1 cellular context compared by ENCODE assay signal in genomic region chr6:170113141-170113540, GRCh38.
TF ChIP-seq lines count a peak whose summit lies in the region.

No MANE protein-coding gene starts in this region.

TF ChIP-seq in WTC11, 78 proteins besides CTCF, POLR2A, EP300 and RAD21 (continued from another document):
- TF ChIP-seq ZNF317 (CRISPR knock-in tag; IDR thresholded peaks at IDR 0.05; ENCODE audit: borderline replicate concordance, low read depth) (no peak), ETV6 (CRISPR knock-in tag; IDR thresholded peaks at IDR 0.05) (no peak), ESRRA (CRISPR knock-in tag; IDR thresholded peaks at IDR 0.05; ENCODE audit: borderline replicate concordance) (no peak), NFE2L1 (CRISPR knock-in tag; IDR thresholded peaks at IDR 0.05) (no peak), STAT6 (CRISPR knock-in tag; conservative IDR thresholded peaks at IDR 0.05; ENCODE audit: low read depth) (no peak), JAZF1 (CRISPR knock-in tag; IDR thresholded peaks at IDR 0.05) (no peak), ATF3 (CRISPR knock-in tag; conservative IDR thresholded peaks at IDR 0.05) (no peak), EMX1 (CRISPR knock-in tag; IDR thresholded peaks at IDR 0.05) (no peak), NR3C1 (CRISPR knock-in tag; conservative IDR thresholded peaks at IDR 0.05; ENCODE audit: low read depth) (no peak), ZNF512 (CRISPR knock-in tag; IDR thresholded peaks at IDR 0.05; ENCODE audit: borderline replicate concordance) (no peak)
